18 cellular contexts compared by ENCODE assay signal in the genomic region with DNA sequence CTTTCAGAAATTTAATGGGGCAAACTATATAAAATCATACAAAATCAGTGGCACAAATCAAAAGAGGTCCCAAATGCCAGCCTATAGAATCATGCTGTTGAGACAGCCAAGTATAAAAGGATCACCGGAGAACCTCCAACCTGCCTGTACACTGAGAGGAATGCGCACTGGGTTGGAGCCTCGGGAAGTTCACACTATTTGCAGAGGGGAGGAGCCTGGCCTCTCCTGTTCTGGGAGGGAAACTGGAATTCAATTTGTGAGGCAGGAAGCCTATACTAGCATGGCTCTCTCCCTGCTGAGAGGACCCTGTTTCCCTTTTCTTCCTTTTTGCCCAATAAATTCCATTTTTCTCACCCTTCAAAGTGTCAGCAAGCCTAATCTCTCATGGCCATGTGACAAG.
"Had no signal": no experiment of that assay in that cellular context is flagged by ENCODE, and none has a peak within 500 bp of the region (broad histone marks: within the 10 kb centered on the region; RNA-seq: fewer than 3 reads in every experiment).

No MANE protein-coding gene starts in this region.

- H3K9me3 ChIP-seq: colonic mucosa, neutrophil, sigmoid colon, stomach had no signal

- H3K4me1 Mint-ChIP-seq: naive thymus-derived CD4-positive, alpha-beta T cell had no signal

- H3K36me3 ChIP-seq: colonic mucosa, neutrophil, sigmoid colon, stomach had no signal

- H3K9me3 Mint-ChIP-seq: naive thymus-derived CD4-positive, alpha-beta T cell had no signal

- H3K79me2 ChIP-seq: hepatocyte had no signal

- DNase-seq: colonic mucosa; dermis blood vessel endothelial cell; erythroblast; foreskin melanocyte; head of caudate nucleus; left colon; naive thymus-derived CD4-positive, alpha-beta T cell; nephron progenitor cell; posterior cingulate gyrus; sigmoid colon; stimulated activated CD4-positive, alpha-beta T cell treated with anti-CD3 and anti-CD28 coated beads, Interleukin-12 subunit alpha, Interleukin-12 subunit beta, amount 100 ng/mL, for 4 hours; stimulated activated naive CD4-positive, alpha-beta T cell; stomach; substantia nigra; trophoblast cell had no signal

- H3K4me3 ChIP-seq: colonic mucosa, hepatocyte, sigmoid colon, skin epidermis, stomach had no signal

- H3K27ac Mint-ChIP-seq: naive thymus-derived CD4-positive, alpha-beta T cell had no signal

- H3K4me1 ChIP-seq: colonic mucosa, sigmoid colon, stomach had no signal

- H3K27me3 ChIP-seq: colonic mucosa, hepatocyte, neutrophil, sigmoid colon, stomach had no signal

- H3K27ac ChIP-seq: colonic mucosa, hepatocyte, neutrophil, sigmoid colon, skin epidermis, stomach had no signal

- H3K4me2 ChIP-seq: hepatocyte had no signal

- H3K4me3 Mint-ChIP-seq: naive thymus-derived CD4-positive, alpha-beta T cell; nephron progenitor cell had no signal

- H3K36me3 Mint-ChIP-seq: naive thymus-derived CD4-positive, alpha-beta T cell had no signal

- ATAC-seq: left colon; naive thymus-derived CD4-positive, alpha-beta T cell had no signal
